10 cellular contexts compared by ENCODE assay signal in genomic region chr16:4290236-4290830, GRCh38. TPM values are rescaled to one million over a fixed set of nuclear protein-coding genes. Genes with fewer than 3 reads are reported as not detected.
DNase-seq lines count a peak whose midpoint lies in the region; ATAC-seq and TF ChIP-seq lines count a peak whose summit lies in the region.
"Had no signal": no experiment of that assay in that cellular context is flagged by ENCODE, and none has a peak within 500 bp of the region (broad histone marks: within the 10 kb centered on the region; RNA-seq: fewer than 3 reads in every experiment).

No MANE protein-coding gene starts in this region.

- no peak for ATAC-seq in HG03442 (IDR thresholded peaks at IDR 0.05; ENCODE audit: unreplicated experiment)

- H3K9me3 ChIP-seq in HEK293 (ENCODE audit: control insufficient read depth, insufficient read depth, low read depth, low read length) (no peaks in the 10 kb centered on the region), WERI-Rb-1 (ENCODE audit: severe bottlenecking) (no peaks in the 10 kb centered on the region)
- H3K9me3 ChIP-seq in effector memory CD4-positive, alpha-beta T cell (ENCODE audit: control insufficient read depth, low read length) = no peaks in the 10 kb centered on the region

- no peak for DNase-seq in AG04449 (ENCODE audit: low read depth, low spot score)
- DNase-seq in WERI-Rb-1 = peak; percentile 17
- DNase-seq in kidney epithelial cell (ENCODE audit: low read depth) = no peak
- DNase-seq in Ammon's horn (ENCODE audit: low spot score) = no peak
- no peak for DNase-seq in effector memory CD4-positive, alpha-beta T cell
- no peak for DNase-seq in NCI-H2227 treated with DMSO at 0.1 percent for 48 hours (lab: John Stamatoyannopoulos, UW)
- DNase-seq: DMS153, Kasumi-1 had no signal

- H3K4me3 ChIP-seq in AG04449 (ENCODE audit: low read depth, low read length) (no peak overlapping the region), HEK293 (ENCODE audit: low read depth, low read length) (no peak overlapping the region), WERI-Rb-1 (ENCODE audit: low read depth, low read length) (no peak overlapping the region), kidney epithelial cell (ENCODE audit: low read depth, low read length) (no peak overlapping the region)
- no peak overlapping the region for H3K4me3 ChIP-seq in effector memory CD4-positive, alpha-beta T cell (ENCODE audit: insufficient read depth, low read depth, low read length, poor library complexity, severe bottlenecking)

- H3K36me3 ChIP-seq in HEK293 (ENCODE audit: control insufficient read depth in 2 of 2, insufficient read depth in 1 of 2, low read length in 2 of 2) = no peaks in the 10 kb centered on the region
- H3K36me3 ChIP-seq in WERI-Rb-1 = no peaks in the 10 kb centered on the region
- no peaks in the 10 kb centered on the region for H3K36me3 ChIP-seq in kidney epithelial cell (ENCODE audit: control insufficient read depth, insufficient read depth, low read length)
- H3K36me3 ChIP-seq in effector memory CD4-positive, alpha-beta T cell (ENCODE audit: control insufficient read depth, insufficient read depth, low read length) = no peaks in the 10 kb centered on the region

- H3K27me3 ChIP-seq in WERI-Rb-1 (ENCODE audit: insufficient read depth, low read depth, severe bottlenecking) (no peaks in the 10 kb centered on the region), kidney epithelial cell (ENCODE audit: control insufficient read depth, insufficient read depth, low read length) (no peaks in the 10 kb centered on the region)
- no peaks in the 10 kb centered on the region for H3K27me3 ChIP-seq in effector memory CD4-positive, alpha-beta T cell (replicated peaks; ENCODE audit: control insufficient read depth, insufficient read depth, low read length, poor library complexity, severe bottlenecking)

- CTCF ChIA-PET in AG04449 (lab: Yijun Ruan, JAX) = interaction anchor here (0.7 to 7.1 kb wide), 13 partner anchors 8 to 120 kb away, joined by 3 to 104 read pairs (median 7); no protein-coding TSS in a partner anchor
- CTCF ChIA-PET in HEK293 (lab: Yijun Ruan, JAX) = interaction anchor here (0.6 to 4.0 kb wide), 9 partner anchors 9 to 113 kb away, joined by 3 to 63 read pairs (median 4); no protein-coding TSS in a partner anchor

- H3K4me1 ChIP-seq in HEK293 (ENCODE audit: control insufficient read depth, insufficient read depth, low read length) = peaks cover 4% of the 10 kb centered on the region; the same call in 1 of the 2 replicates
- peaks cover 6% of the 10 kb centered on the region for H3K4me1 ChIP-seq in effector memory CD4-positive, alpha-beta T cell (ENCODE audit: control insufficient read depth, insufficient read depth, low read length, poor library complexity, severe bottlenecking)

- POLR2A ChIA-PET in AG04449 (lab: Yijun Ruan, JAX) (interaction anchor here (0.6 kb wide), 1 partner anchor 40 kb away, joined by 3 read pairs; no protein-coding TSS in a partner anchor), HEK293 (lab: Yijun Ruan, JAX) (interaction anchor here (0.5 to 1.1 kb wide), 6 partner anchors 17 to 278 kb away, joined by 3 to 7 read pairs (median 4); partner anchors contain the start of gene TFAP4)

- TF ChIP-seq CTCF in AG04449 (IDR thresholded peaks at IDR 0.05; ENCODE audit: insufficient read depth, low read length, missing control alignments) = peak; percentile 38
- TF ChIP-seq CTCF in HEK293 (tag by site-specific recombination; IDR thresholded peaks at IDR 0.05) = 0 out of 2 replicates have a peak, but pooled peaks have one; percentile 19
- TF ChIP-seq CTCF in WERI-Rb-1 (IDR thresholded peaks at IDR 0.05; ENCODE audit: low read depth, low read length) = no peak
- peak; percentile 47 for TF ChIP-seq CTCF in kidney epithelial cell (IDR thresholded peaks at IDR 0.05; ENCODE audit: insufficient read depth, low read length, poor library complexity, severe bottlenecking)

- H3K27ac ChIP-seq in HEK293 (ENCODE audit: extremely low read depth, low read depth, low read length) (no peak overlapping the region), WERI-Rb-1 (no peak overlapping the region)
- H3K27ac ChIP-seq in effector memory CD4-positive, alpha-beta T cell (ENCODE audit: insufficient read depth, low read length, poor library complexity, severe bottlenecking) = no peak overlapping the region

TF ChIP-seq in HEK293, 187 proteins besides CTCF, POLR2A, EP300 and RAD21 (continues in another document):
- TF ChIP-seq ZNF324 (tag by site-specific recombination; IDR thresholded peaks at IDR 0.05) (peak; percentile 39; the same call in 1 of the 2 replicates), ZNF549 (tag by site-specific recombination; IDR thresholded peaks at IDR 0.05) (no peak), ZNF114 (tag by site-specific recombination; IDR thresholded peaks at IDR 0.05) (no peak), ZNF843 (tag by site-specific recombination; IDR thresholded peaks at IDR 0.05) (no peak), REST (tag by site-specific recombination; IDR thresholded peaks at IDR 0.05) (peak; percentile 47), SP3 (tag by site-specific recombination; IDR thresholded peaks at IDR 0.05) (peak; percentile 27; the same call in 1 of the 2 replicates), ZNF555 (tag by site-specific recombination; conservative IDR thresholded peaks at IDR 0.05) (no peak), OSR2 (tag by site-specific recombination; IDR thresholded peaks at IDR 0.05) (peak; percentile 98), KLF1 (tag by site-specific recombination; IDR thresholded peaks at IDR 0.05) (no peak), ZNF133 (tag by site-specific recombination; IDR thresholded peaks at IDR 0.05) (no peak), ZNF571 (tag by site-specific recombination; IDR thresholded peaks at IDR 0.05) (no peak), HIC1 (tag by site-specific recombination; IDR thresholded peaks at IDR 0.05) (peak; percentile 69), PRDM6 (tag by site-specific recombination; IDR thresholded peaks at IDR 0.05) (no peak), ZBTB1 (tag by site-specific recombination; IDR thresholded peaks at IDR 0.05) (no peak)

RNA-seq across cellular contexts. Expression of gene TFAP4, which starts 17.5 kb away (rescaled TPM):
- total RNA-seq in kidney epithelial cell = 7.1 and 10.4 TPM in 2 replicates

RNA-seq across cellular contexts. Expression of gene GLIS2, which starts 25.5 kb away (rescaled TPM):
- 11.5 and 14.7 TPM in 2 replicates for total RNA-seq in kidney epithelial cell

RNA-seq across cellular contexts. Expression of gene SRL, which starts 48.5 kb away (rescaled TPM):
- total RNA-seq in kidney epithelial cell = not detected in 2 replicates
